ENCODE assay signal across 32 cellular contexts in the genomic region with DNA sequence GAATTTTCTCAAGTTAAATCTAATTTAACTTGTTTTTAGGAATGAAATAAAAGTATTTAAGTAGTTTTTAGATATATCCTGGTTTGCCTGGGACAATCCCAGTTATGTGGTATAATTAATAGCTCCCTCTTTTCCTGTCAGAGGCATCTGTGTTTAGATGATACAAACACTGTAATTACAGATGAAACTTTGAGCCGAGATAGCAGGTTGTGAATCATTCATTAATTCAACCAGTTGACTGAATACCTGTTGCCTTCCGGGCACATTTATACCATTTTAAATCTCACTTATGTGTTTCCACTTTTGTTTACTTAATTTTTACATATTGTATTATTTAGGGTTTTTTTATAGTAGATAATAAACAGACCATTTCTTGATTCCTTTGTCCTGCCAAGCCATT.
DNase-seq lines count a peak whose midpoint lies in the region; ATAC-seq, FAIRE-seq and TF ChIP-seq lines count a peak whose summit lies in the region.
"Had no signal": no experiment of that assay in that cellular context is flagged by ENCODE, and none has a peak within 500 bp of the region (broad histone marks: within the 10 kb centered on the region; RNA-seq: fewer than 3 reads in every experiment).

No MANE protein-coding gene starts in this region.

- no peaks in the 10 kb centered on the region for H4K20me1 ChIP-seq in SK-N-SH (ENCODE audit: insufficient read depth)
- H4K20me1 ChIP-seq in endothelial cell of umbilical vein (replicated peaks; ENCODE audit: control insufficient read depth, extremely low read depth, insufficient read depth, low read length): no peaks in the 10 kb centered on the region
- H4K20me1 ChIP-seq: BLaER1 had no signal

- H3K27ac ChIP-seq in SK-N-SH (ENCODE audit: low read depth in 2 of 2, low read length in 1 of 2) (no peak overlapping the region), HEK293 (ENCODE audit: extremely low read depth, low read depth, low read length) (no peak overlapping the region), endothelial cell of umbilical vein (ENCODE audit: insufficient read depth, low read depth, low read length) (peak overlapping the region; percentile 66)
- H3K27ac ChIP-seq: A549; BLaER1; BLaER1 treated with 17β-estradiol and CSF1 and Interleukin-3, amounts not matched to agents 10 nM and 100 nM; C4-2B had no signal

- no peaks in the 10 kb centered on the region for H3K9me3 ChIP-seq in SK-N-SH
- no peaks in the 10 kb centered on the region for H3K9me3 ChIP-seq in HEK293 (ENCODE audit: control insufficient read depth, insufficient read depth, low read depth, low read length)
- no peaks in the 10 kb centered on the region for H3K9me3 ChIP-seq in endothelial cell of umbilical vein (replicated peaks; ENCODE audit: control insufficient read depth, insufficient read depth, low read length)
- H3K9me3 ChIP-seq: A549, BE2C, BLaER1, Caco-2 had no signal

- no peak for FAIRE-seq in endothelial cell of umbilical vein (lab: Jason Lieb, UNC)
- FAIRE-seq: A204.1, D721Med had no signal

- BruUV-seq in endothelial cell of umbilical vein (replicated peaks; lab: Mats Ljungman, UMichigan): no TSS peak

- ATAC-seq in SK-N-SH treated with all-trans-retinoic acid at 6 μM for 48 hours: no peak
- ATAC-seq in GM21367 (IDR thresholded peaks at IDR 0.05; ENCODE audit: unreplicated experiment): no peak
- ATAC-seq in GM18520 (IDR thresholded peaks at IDR 0.05; ENCODE audit: unreplicated experiment): no peak
- ATAC-seq: A549; CD8-positive, alpha-beta T cell had no signal

- H3K79me2 ChIP-seq in SK-N-SH (ENCODE audit: insufficient read depth) (no peaks in the 10 kb centered on the region; the same call in 1 of the 2 replicates), endothelial cell of umbilical vein (ENCODE audit: control insufficient read depth, insufficient read depth, low read length) (peaks cover 2% of the 10 kb centered on the region)

- TF ChIP-seq RAD21 in SK-N-SH (IDR thresholded peaks at IDR 0.05; ENCODE audit: low read length): no peak

- H3K4me3 ChIP-seq in SK-N-SH (ENCODE audit: low read depth in 2 of 2, low read length in 1 of 2): no peak overlapping the region
- no peak overlapping the region for H3K4me3 ChIP-seq in HEK293 (ENCODE audit: low read depth, low read length)
- no peak overlapping the region for H3K4me3 ChIP-seq in endothelial cell of umbilical vein (replicated peaks in 1 of 3; ENCODE audit: insufficient read depth in 1 of 3, low read depth in 1 of 3, low read length in 3 of 3)
- H3K4me3 ChIP-seq: A549; BLaER1; BLaER1 treated with 17β-estradiol and CSF1 and Interleukin-3, amounts not matched to agents 10 nM and 100 nM had no signal

- TF ChIP-seq POLR2A in endothelial cell of umbilical vein (IDR thresholded peaks at IDR 0.05; ENCODE audit: low read depth, low read length): no peak

- no peaks in the 10 kb centered on the region for H3K9me2 ChIP-seq in SK-N-SH

- POLR2A ChIA-PET in SK-N-SH (lab: Yijun Ruan, JAX) (no interaction called here), HEK293 (lab: Yijun Ruan, JAX) (interaction anchor here (1.2 kb wide), 1 partner anchor 82 kb away, joined by 4 read pairs; a partner anchor contains a TSS), endothelial cell of umbilical vein (lab: Charles Lee) (no interaction called here)

- H3K4me1 ChIP-seq in SK-N-SH (ENCODE audit: control insufficient read depth in 1 of 2, insufficient read depth in 2 of 2, low read depth in 1 of 2, low read length in 1 of 2) (no peaks in the 10 kb centered on the region; a peak in 1 of 4 replicates), HEK293 (ENCODE audit: control insufficient read depth, insufficient read depth, low read length) (peaks cover 13% of the 10 kb centered on the region; the same call in 1 of the 2 replicates), endothelial cell of umbilical vein (ENCODE audit: control insufficient read depth, extremely low read depth, insufficient read depth, low read length) (peaks cover 49% of the 10 kb centered on the region)
- H3K4me1 ChIP-seq: A549, BLaER1, Caco-2 had no signal

- intact Hi-C loops in endothelial cell of umbilical vein (cut with micrococcal nuclease): no loop called here

- CTCF ChIA-PET in SK-N-SH (lab: Yijun Ruan, JAX): interaction anchor here (1.0 to 1.5 kb wide), 2 partner anchors 12 to 103 kb away, joined by 3 to 6 read pairs; no protein-coding TSS in a partner anchor
- CTCF ChIA-PET in HEK293 (lab: Yijun Ruan, JAX): interaction anchor here (0.8 kb wide), 1 partner anchor 69 kb away, joined by 5 read pairs; no protein-coding TSS in a partner anchor
- CTCF ChIA-PET in endothelial cell of umbilical vein (lab: Charles Lee): interaction anchor here (0.6 to 2.8 kb wide), 8 partner anchors 13 to 100 kb away, joined by 3 to 14 read pairs (median 4); no protein-coding TSS in a partner anchor

- no peak overlapping the region for H3K9ac ChIP-seq in SK-N-SH
- no peak overlapping the region for H3K9ac ChIP-seq in endothelial cell of umbilical vein (replicated peaks; ENCODE audit: extremely low read depth, insufficient read depth, low read length)
- H3K9ac ChIP-seq: BLaER1; BLaER1 treated with 17β-estradiol and CSF1 and Interleukin-3, amounts not matched to agents 10 nM and 100 nM had no signal

- H3K9me1 ChIP-seq in endothelial cell of umbilical vein (replicated peaks; ENCODE audit: control insufficient read depth, extremely low read depth, insufficient read depth, low read length): no peaks in the 10 kb centered on the region

- H2AFZ ChIP-seq in SK-N-SH (ENCODE audit: low read depth) (no peak overlapping the region), endothelial cell of umbilical vein (ENCODE audit: low read depth, low read length) (no peak overlapping the region)

- TF ChIP-seq EP300 in SK-N-SH (IDR thresholded peaks at IDR 0.05; ENCODE audit: borderline replicate concordance in 1 of 2, low read depth in 1 of 2, low read length in 1 of 2): no peak

- TF ChIP-seq CTCF in SK-N-SH (IDR thresholded peaks at IDR 0.05) (no peak), HEK293 (tag by site-specific recombination; IDR thresholded peaks at IDR 0.05) (no peak), endothelial cell of umbilical vein (IDR thresholded peaks at IDR 0.05; ENCODE audit: extremely low read depth in 1 of 2, insufficient read depth in 1 of 2, low read depth in 1 of 2, low read length in 2 of 2) (no peak)

- H3K27me3 ChIP-seq in SK-N-SH (ENCODE audit: insufficient read depth) (no peaks in the 10 kb centered on the region), endothelial cell of umbilical vein (ENCODE audit: control insufficient read depth in 2 of 2, insufficient read depth in 2 of 2, low read length in 2 of 2) (no peaks in the 10 kb centered on the region)
- H3K27me3 ChIP-seq: BE2C; BLaER1; BLaER1 treated with 17β-estradiol and CSF1 and Interleukin-3, amounts not matched to agents 10 nM and 100 nM had no signal

- 85% methylated on average over 2 of the region's 2 CpGs for WGBS in SK-N-SH (ENCODE audit: low lambda C conversion rate)

- no peak for DNase-seq in SK-N-SH
- DNase-seq in endothelial cell of umbilical vein (ENCODE audit: low read depth, low spot score): no peak
- DNase-seq: 8988T; ACHN; AML-193; BE2C; C1 segment of cervical spinal cord; Caco-2; Calu3; CD4-positive, alpha-beta memory T cell; CD4-positive, alpha-beta T cell; CD4-positive, CD25-positive, alpha-beta regulatory T cell; CD8-positive, alpha-beta memory T cell; CD8-positive, alpha-beta T cell; COR-L47; DMS 273 treated with DMSO at 0.1 percent for 48 hours; DMS153; DMS53; DMS79; DMS79 treated with DMSO at 0.1 percent for 48 hours; DND-41; EL had no signal

- no peaks in the 10 kb centered on the region for H3F3A ChIP-seq in SK-N-SH (replicated peaks; ENCODE audit: insufficient read depth)

- dilution Hi-C loops in endothelial cell of umbilical vein (cut with MboI; ENCODE audit: extremely low pct_ligation_motif_present, low sequenced_read_pairs): no loop called here

- H3K36me3 ChIP-seq in SK-N-SH (replicated peaks in 1 of 2; ENCODE audit: control insufficient read depth in 1 of 2, insufficient read depth in 2 of 2, low read length in 1 of 2) (peaks cover 0 to 4% of the 10 kb centered on the region in 2 experiments), HEK293 (ENCODE audit: control insufficient read depth in 2 of 2, insufficient read depth in 1 of 2, low read length in 2 of 2) (no peaks in the 10 kb centered on the region), endothelial cell of umbilical vein (ENCODE audit: control insufficient read depth in 2 of 2, extremely low read depth in 1 of 2, insufficient read depth in 2 of 2, low read length in 2 of 2) (no peaks in the 10 kb centered on the region)
- H3K36me3 ChIP-seq: BE2C had no signal

- H3K4me2 ChIP-seq in SK-N-SH (no peak overlapping the region), endothelial cell of umbilical vein (ENCODE audit: insufficient read depth, low read length) (peak overlapping the region; percentile 82)
- H3K4me2 ChIP-seq: A549; BLaER1; BLaER1 treated with 17β-estradiol and CSF1 and Interleukin-3, amounts not matched to agents 10 nM and 100 nM had no signal

TF ChIP-seq in SK-N-SH treated with all-trans-retinoic acid at 6 μM for 48 hours, 23 proteins besides CTCF, POLR2A, EP300 and RAD21:
- TF ChIP-seq ZFP3 (CRISPR knock-in tag; IDR thresholded peaks at IDR 0.05) (no peak), ISL1 (CRISPR knock-in tag; IDR thresholded peaks at IDR 0.05) (0 out of 2 replicates have a peak, but pooled peaks have one; percentile 5)

TF ChIP-seq in SK-N-SH, 30 proteins besides CTCF, POLR2A, EP300 and RAD21 (continues in another document):
- TF ChIP-seq NFIC (IDR thresholded peaks at IDR 0.05; ENCODE audit: borderline replicate concordance) (no peak), TEAD4 (IDR thresholded peaks at IDR 0.05; ENCODE audit: borderline replicate concordance, insufficient read depth) (no peak)

TF ChIP-seq in HEK293, 187 proteins besides CTCF, POLR2A, EP300 and RAD21 (continues in another document):
- TF ChIP-seq SP7 (tag by site-specific recombination; IDR thresholded peaks at IDR 0.05) (peak; percentile 69; the same call in 1 of the 2 replicates), SCRT1 (tag by site-specific recombination; IDR thresholded peaks at IDR 0.05; ENCODE audit: borderline replicate concordance) (0 out of 2 replicates have a peak, but pooled peaks have one; percentile 32), ZNF514 (tag by site-specific recombination; IDR thresholded peaks at IDR 0.05) (no peak), TCF7L2 (IDR thresholded peaks at IDR 0.05; ENCODE audit: borderline replicate concordance, low read depth, low read length) (peak; percentile 22; the same call in 1 of the 2 replicates), SCRT2 (tag by site-specific recombination; IDR thresholded peaks at IDR 0.05) (peak; percentile 54; the same call in 1 of the 2 replicates)

TF ChIP-seq in endothelial cell of umbilical vein, 7 proteins besides CTCF, POLR2A, EP300 and RAD21 (continues in another document):
- TF ChIP-seq FOS (IDR thresholded peaks at IDR 0.05; ENCODE audit: borderline replicate concordance, insufficient read depth, low read length) (no peak), GATA2 (IDR thresholded peaks at IDR 0.05; ENCODE audit: insufficient read depth, insufficient read length, low read depth, low read length) (no peak), JUN (IDR thresholded peaks at IDR 0.05; ENCODE audit: borderline replicate concordance, insufficient read depth, insufficient read length, low read depth) (no peak), MYC (IDR thresholded peaks at IDR 0.05; ENCODE audit: low read depth, low read length) (no peak), POLR2AphosphoS5 (IDR thresholded peaks at IDR 0.05; ENCODE audit: insufficient read depth, low read depth, low read length) (no peak)
